Comparison of ENCODE assay signal across 23 cellular contexts in genomic region chr3:11221818-11222217, GRCh38. TPM values are rescaled to one million over a fixed set of nuclear protein-coding genes. Genes with fewer than 3 reads are reported as not detected.
DNase-seq lines count a peak whose midpoint lies in the region; ATAC-seq and TF ChIP-seq lines count a peak whose summit lies in the region.
"Had no signal": no experiment of that assay in that cellular context is flagged by ENCODE, and none has a peak within 500 bp of the region (broad histone marks: within the 10 kb centered on the region; RNA-seq: fewer than 3 reads in every experiment).

No MANE protein-coding gene starts in this region.

- ATAC-seq in HG02938 (IDR thresholded peaks at IDR 0.05; ENCODE audit: unreplicated experiment) (no peak), HG03342 (IDR thresholded peaks at IDR 0.05; ENCODE audit: unreplicated experiment) (no peak)
- ATAC-seq: activated naive CD4-positive, alpha-beta T cell treated with anti-CD3 and anti-CD28 coated beads, Interleukin-2, amount 50 U/mL, for 72 hours; GM12878; left lobe of liver had no signal

- in situ Hi-C loops in astrocyte of the spinal cord (cut with HindIII; ENCODE audit: low sequenced_read_pairs): no loop called here

- no peak overlapping the region for H3K4me3 ChIP-seq in AG09309 (ENCODE audit: control insufficient read depth, low read depth, low read length)
- H3K4me3 ChIP-seq in astrocyte of the spinal cord (ENCODE audit: low read depth, low read length): no peak overlapping the region
- H3K4me3 ChIP-seq in fibroblast of villous mesenchyme (ENCODE audit: low read depth, low read length): no peak overlapping the region
- H3K4me3 ChIP-seq: GM12878, Peyer's patch had no signal

- no peak for TF ChIP-seq EP300 in Ishikawa (IDR thresholded peaks at IDR 0.05; ENCODE audit: borderline replicate concordance)

- DNase-seq in AG09309 (ENCODE audit: low read depth) (no peak), astrocyte of the spinal cord (ENCODE audit: low read depth, low spot score) (no peak), fibroblast of villous mesenchyme (ENCODE audit: low read depth) (no peak), glomerular visceral epithelial cell (ENCODE audit: extremely low spot score) (no peak), NCI-H2107 (lab: John Stamatoyannopoulos, UW) (no peak)
- DNase-seq: activated CD4-positive, alpha-beta memory T cell treated with anti-CD3 and anti-CD28 coated beads for 36 hours; activated T-cell treated with anti-CD3 and anti-CD28 coated beads, Interleukin-2, amount 50 U/mL, for 1 hour; effector CD8-positive, alpha-beta T cell; GDM1; KBM-7; NCI-H1092 treated with DMSO at 0.1 percent for 48 hours; NCI-H526 treated with DMSO at 0.1 percent for 48 hours; occipital lobe; Peyer's patch; stimulated activated CD4-positive, alpha-beta T cell treated with anti-CD3 and anti-CD28 coated beads, Interleukin-2, amount 100 ng/mL, for 48 hours; substantia nigra; WERI-Rb-1 had no signal

- TF ChIP-seq CTCF in AG09309 (IDR thresholded peaks at IDR 0.05; ENCODE audit: control insufficient read depth, insufficient read depth, low read depth, low read length, missing control alignments): peak; percentile 32
- peak; percentile 24 for TF ChIP-seq CTCF in astrocyte of the spinal cord (IDR thresholded peaks at IDR 0.05; ENCODE audit: low read depth, low read length)
- TF ChIP-seq CTCF in fibroblast of villous mesenchyme (IDR thresholded peaks at IDR 0.05; ENCODE audit: insufficient read depth, low read depth, low read length): peak; percentile 30

- 0 out of 2 replicates have a peak, but pooled peaks have one; percentile 21 for TF ChIP-seq RAD21 in Ishikawa (IDR thresholded peaks at IDR 0.05; ENCODE audit: low read depth)

TF ChIP-seq in Ishikawa, 13 proteins besides CTCF, POLR2A, EP300 and RAD21:
- TF ChIP-seq TCF12 (IDR thresholded peaks at IDR 0.05; ENCODE audit: low read depth) (no peak), EGR1 (IDR thresholded peaks at IDR 0.05) (no peak), CREB1 (IDR thresholded peaks at IDR 0.05; ENCODE audit: low read depth) (no peak), USF1 (IDR thresholded peaks at IDR 0.05) (no peak)

RNA-seq across cellular contexts. Expression of gene ATG7, which starts 50.4 kb away (rescaled TPM):
- total RNA-seq in fibroblast of villous mesenchyme: 95.7 and 131 TPM in 2 replicates
